Comparison of ENCODE assay signal across 17 cellular contexts in genomic region chr11:110491577-110492352, GRCh38.
DNase-seq lines count a peak whose midpoint lies in the region; ATAC-seq and TF ChIP-seq lines count a peak whose summit lies in the region.
"Had no signal": no experiment of that assay in that cellular context is flagged by ENCODE, and none has a peak within 500 bp of the region (broad histone marks: within the 10 kb centered on the region; RNA-seq: fewer than 3 reads in every experiment).

No MANE protein-coding gene starts in this region.

- no peak overlapping the region for H4K91ac ChIP-seq in IMR-90 (ENCODE audit: insufficient read depth, low read depth, low read length)

- H2AK9ac ChIP-seq in IMR-90 (replicated peaks; ENCODE audit: low read depth, low read length, poor library complexity), result no peak overlapping the region

- no peak overlapping the region for H4K5ac ChIP-seq in IMR-90 (ENCODE audit: low read depth, low read length)

- H2AK5ac ChIP-seq in IMR-90 (ENCODE audit: low read depth, low read length), result peak overlapping the region; percentile 85; the same call in 1 of the 2 replicates

- H3K56ac ChIP-seq in IMR-90 (ENCODE audit: extremely low read depth, insufficient read depth, low read length), result no peak overlapping the region

- H2BK5ac ChIP-seq in IMR-90 (ENCODE audit: low read depth, low read length, poor library complexity, severe bottlenecking), result no peak overlapping the region

- WGBS in IMR-90 (ENCODE audit: extremely low coverage in 2 of 2, insufficient read length in 1 of 2), 2 experiments, result no CpG with 5 or more reads among the region's 7 CpGs
- 69% methylated on average over 4 of the region's 7 CpGs for WGBS in esophagus muscularis mucosa
- WGBS in psoas muscle, 3 donors, result 51 to 58% (median 52%) methylated on average over 7 of the region's 7 CpGs

- no peak overlapping the region for H3K23ac ChIP-seq in IMR-90 (ENCODE audit: low read depth, low read length)

- no peaks in the 10 kb centered on the region for H4K20me1 ChIP-seq in IMR-90 (ENCODE audit: insufficient read depth, low read length)

- H3K4me2 ChIP-seq in IMR-90 (ENCODE audit: low read depth, low read length), result no peak overlapping the region

- H3K14ac ChIP-seq in IMR-90 (replicated peaks; ENCODE audit: low read depth, low read length), result no peak overlapping the region

- H3K27ac ChIP-seq in IMR-90 (ENCODE audit: insufficient read depth, low read length) (no peak overlapping the region), esophagus muscularis mucosa (replicated peaks in 1 of 4) (peak overlapping the region in 1 of 4 donors; percentile 11), psoas muscle (peak overlapping the region; percentile 0)
- H3K27ac ChIP-seq: heart right ventricle, ovary, spleen, thyroid gland had no signal

- H3K4ac ChIP-seq in IMR-90 (ENCODE audit: low read depth, low read length), result peak overlapping the region; percentile 39; the same call in 1 of the 2 replicates

- H3K4me3 ChIP-seq in IMR-90 (ENCODE audit: insufficient read depth, low read depth, low read length) (no peak overlapping the region), esophagus muscularis mucosa (no peak overlapping the region), psoas muscle (no peak overlapping the region)
- H3K4me3 ChIP-seq: coronary artery, heart right ventricle, ovary, spleen, thyroid gland had no signal

- H3K9me1 ChIP-seq in IMR-90 (ENCODE audit: insufficient read depth, low read length), result no peaks in the 10 kb centered on the region

- peak overlapping the region; percentile 61; the same call in 1 of the 2 replicates for H3K18ac ChIP-seq in IMR-90 (ENCODE audit: low read depth, low read length)

- intact Hi-C loops in IMR-90 (cut with micrococcal nuclease), result no loop called here
- intact Hi-C loops in esophagus muscularis mucosa (cut with DNase I), result no loop called here
- intact Hi-C loops in psoas muscle (cut with DNase I), result no loop called here

- TF ChIP-seq RAD21 in IMR-90 (IDR thresholded peaks at IDR 0.05; ENCODE audit: low read length), result no peak

- TF ChIP-seq POLR2A in IMR-90 (IDR thresholded peaks at IDR 0.05; ENCODE audit: low read depth, low read length), result no peak
- TF ChIP-seq POLR2A in esophagus muscularis mucosa (IDR thresholded peaks at IDR 0.05; ENCODE audit: low read depth), result no peak

- in situ Hi-C loops in IMR-90 (cut with MboI; ENCODE audit: low sequenced_read_pairs), result no loop called here
- in situ Hi-C loops in G401 (cut with HindIII; ENCODE audit: low sequenced_read_pairs), result no loop called here

- H2BK120ac ChIP-seq in IMR-90 (ENCODE audit: low read depth, low read length), result no peak overlapping the region

- H3K36me3 ChIP-seq in IMR-90 (ENCODE audit: control insufficient read depth, insufficient read depth, low read length) (no peaks in the 10 kb centered on the region), esophagus muscularis mucosa (no peaks in the 10 kb centered on the region), psoas muscle (ENCODE audit: insufficient read depth in 1 of 2, low read depth in 1 of 2) (no peaks in the 10 kb centered on the region)
- H3K36me3 ChIP-seq: heart right ventricle, ovary, spleen, thyroid gland had no signal

- H3K79me1 ChIP-seq in IMR-90 (ENCODE audit: low read depth in 1 of 2, low read length in 2 of 2), result no peaks in the 10 kb centered on the region

- dilution Hi-C loops in IMR-90 (cut with HindIII; ENCODE audit: low sequenced_read_pairs, unreplicated experiment), result no loop called here

- H3K9ac ChIP-seq in IMR-90 (ENCODE audit: low read depth, low read length), result no peak overlapping the region

- POLR2A ChIA-PET in IMR-90 (lab: Charles Lee; ENCODE audit: unreplicated experiment), result no interaction called here

- H3K27me3 ChIP-seq in IMR-90 (ENCODE audit: control insufficient read depth, insufficient read depth, low read length) (no peaks in the 10 kb centered on the region), esophagus muscularis mucosa (no peaks in the 10 kb centered on the region), psoas muscle (ENCODE audit: insufficient read depth in 3 of 3, low read length in 2 of 3) (no peaks in the 10 kb centered on the region)
- H3K27me3 ChIP-seq: ovary, spleen, thyroid gland had no signal

- ATAC-seq in IMR-90 (ENCODE audit: low read depth) (no peak), psoas muscle (peak in 1 of 4 donors; percentile 55)

- H3K4me1 ChIP-seq in IMR-90 (ENCODE audit: control insufficient read depth, insufficient read depth, low read length) (peaks cover 3% of the 10 kb centered on the region), esophagus muscularis mucosa (peaks cover 0 to 4% (median 0%) of the 10 kb centered on the region in 4 donors), psoas muscle (no peaks in the 10 kb centered on the region)
- H3K4me1 ChIP-seq: thyroid gland had no signal

- TF ChIP-seq CTCF in IMR-90 (conservative IDR thresholded peaks at IDR 0.05; ENCODE audit: low read depth, low read length) (no peak), esophagus muscularis mucosa (IDR thresholded peaks at IDR 0.05) (no peak), psoas muscle (IDR thresholded peaks at IDR 0.05) (no peak)

- H3K9me3 ChIP-seq in IMR-90 (ENCODE audit: control insufficient read depth, insufficient read depth, low read length), result no peaks in the 10 kb centered on the region
- H3K9me3 ChIP-seq in esophagus muscularis mucosa, result no peaks in the 10 kb centered on the region
- H3K9me3 ChIP-seq in psoas muscle, result no peaks in the 10 kb centered on the region
- H3K9me3 ChIP-seq: ovary, spleen, thyroid gland had no signal

- TF ChIP-seq EP300 in esophagus muscularis mucosa (IDR thresholded peaks at IDR 0.05), result no peak

- BruUV-seq in IMR-90 (replicated peaks; lab: Mats Ljungman, UMichigan), result no TSS peak

- DNase-seq in IMR-90, result no peak
- DNase-seq in NCI-H2227 (lab: John Stamatoyannopoulos, UW; ENCODE audit: unreplicated experiment), result peak; percentile 78
- DNase-seq in esophagus muscularis mucosa (ENCODE audit: extremely low spot score), result peak; percentile 66
- DNase-seq in psoas muscle, result no peak
- DNase-seq in G401 (ENCODE audit: low spot score), result no peak
- DNase-seq in T1000 (lab: John Stamatoyannopoulos, UW), result no peak
- DNase-seq in T-helper 9 cell, result no peak
- no peak for DNase-seq in activated CD4-positive, alpha-beta T cell treated with anti-CD3 and anti-CD28 coated beads, Interleukin-2, amount 50 U/mL, for 48 hours
- DNase-seq: activated B cell treated with CpG ODN at 0.5 μM for 24 hours; H7; heart right ventricle; NK-92 treated with Interleukin-12 subunit alpha and Interleukin-12 subunit beta, amount 100 ng/mL, for 24 hours; ovary; spleen; T-helper 1 cell; thyroid gland had no signal

- CTCF ChIA-PET in IMR-90 (lab: Yijun Ruan, JAX), result interaction anchor here (0.7 kb wide), 1 partner anchor 11 kb away, joined by 3 read pairs; no protein-coding TSS in a partner anchor

- no peak overlapping the region for H4K8ac ChIP-seq in IMR-90 (ENCODE audit: low read depth in 2 of 2, low read length in 2 of 2)

- no peak overlapping the region for H2BK15ac ChIP-seq in IMR-90 (ENCODE audit: low read depth, low read length)

- no peak overlapping the region for H2BK20ac ChIP-seq in IMR-90 (ENCODE audit: low read depth, low read length)

- peak overlapping the region; percentile 40 for H2AFZ ChIP-seq in IMR-90 (replicated peaks; ENCODE audit: low read length, poor library complexity)

TF ChIP-seq in IMR-90, 13 proteins besides CTCF, POLR2A, EP300 and RAD21:
- TF ChIP-seq CEBPB (IDR thresholded peaks at IDR 0.05; ENCODE audit: low read depth, low read length), result no peak

Comparison
In these comparisons a context has a peak if more than half of its experiments do, and no peak if none do; other contexts are left out.
1. DNase-seq: peak in NCI-H2227 (single experiment) and esophagus muscularis mucosa (single experiment); none in IMR-90 (single experiment), psoas muscle (0 of 2), G401 (single experiment), T1000 (single experiment), T-helper 9 cell (single experiment) and activated CD4-positive, alpha-beta T cell treated with anti-CD3 and anti-CD28 coated beads, Interleukin-2, amount 50 U/mL, for 48 hours (0 of 2).